Comparison of ENCODE assay signal across 8 cellular contexts in genomic region chr11:36478700-36479329, GRCh38. TPM values are rescaled to one million over a fixed set of nuclear protein-coding genes. Genes with fewer than 3 reads are reported as not detected.
A peak's percentile ranks its signal among the peaks of the same experiment; 100 is the strongest.
DNase-seq lines count a peak whose midpoint lies in the region; ATAC-seq and TF ChIP-seq lines count a peak whose summit lies in the region.

No MANE protein-coding gene starts in this region.

- CTCF ChIA-PET in AG04450 (lab: Charles Lee) = interaction anchor here (0.6 to 5.8 kb wide), 55 partner anchors 8 to 657 kb away, joined by 3 to 279 read pairs (median 4); partner anchors contain the start of genes COMMD9 and PRR5L
- CTCF ChIA-PET in GM10248 (lab: Yijun Ruan, JAX) = interaction anchor here (0.7 to 6.4 kb wide), 38 partner anchors 9 to 863 kb away, joined by 3 to 156 read pairs (median 4); partner anchors contain the start of genes COMMD9 and PRR5L

- H3K4me3 ChIP-seq in AG04450 (ENCODE audit: low read depth, low read length) = no peak overlapping the region
- no peak overlapping the region for H3K4me3 ChIP-seq in WERI-Rb-1 (ENCODE audit: low read depth, low read length)

- H3K27ac ChIP-seq in AG04450 (ENCODE audit: low read depth, low read length) (no peak overlapping the region), WERI-Rb-1 (no peak overlapping the region)

- no peaks in the 10 kb centered on the region for H3K36me3 ChIP-seq in WERI-Rb-1

- H3K9me3 ChIP-seq in AG04450 (ENCODE audit: control insufficient read depth, insufficient read depth, low read length) (no peaks in the 10 kb centered on the region), WERI-Rb-1 (ENCODE audit: severe bottlenecking) (no peaks in the 10 kb centered on the region)

- DNase-seq in AG04450 (ENCODE audit: low read depth, low spot score) = no peak
- DNase-seq in GM10248 (ENCODE audit: extremely low spot score) = no peak
- peak; percentile 52 for DNase-seq in NCI-H2029 treated with DMSO at 0.1 percent for 48 hours (lab: John Stamatoyannopoulos, UW)
- DNase-seq in WERI-Rb-1 = peak; percentile 58
- DNase-seq in globus pallidus (ENCODE audit: low spot score) = peak; percentile 73
- peak; percentile 35 for DNase-seq in pulmonary artery endothelial cell (ENCODE audit: low read depth, low spot score)

- TF ChIP-seq CTCF in AG04450 (IDR thresholded peaks at IDR 0.05; ENCODE audit: low read depth, low read length) (peak; percentile 77), GM10248 (IDR thresholded peaks at IDR 0.05; ENCODE audit: control extremely low read depth, extremely low read depth, low read depth, missing control alignments) (peak; percentile 65), WERI-Rb-1 (IDR thresholded peaks at IDR 0.05; ENCODE audit: low read depth, low read length) (peak; percentile 65; the same call in 1 of the 2 replicates)

- H3K27me3 ChIP-seq in AG04450 (ENCODE audit: control insufficient read depth, insufficient read depth, low read length) (no peaks in the 10 kb centered on the region), WERI-Rb-1 (ENCODE audit: insufficient read depth, low read depth, severe bottlenecking) (no peaks in the 10 kb centered on the region)

- ATAC-seq in HG02885 (IDR thresholded peaks at IDR 0.05; ENCODE audit: poor library complexity, unreplicated experiment) = no peak
- ATAC-seq in HG03196 (IDR thresholded peaks at IDR 0.05; ENCODE audit: unreplicated experiment) = no peak

- POLR2A ChIA-PET in AG04450 (lab: Yijun Ruan, JAX) = interaction anchor here (1.3 kb wide), 1 partner anchor 23 kb away, joined by 3 read pairs; no protein-coding TSS in a partner anchor
- POLR2A ChIA-PET in GM10248 (lab: Yijun Ruan, JAX) = no interaction called here

RNA-seq across cellular contexts. Expression of gene TRAF6, which starts 31.3 kb away (rescaled TPM):
- polyA plus RNA-seq in AG04450 (2011; rRNA removed) = 9.1 and 10.0 TPM in 2 replicates
- polyA minus RNA-seq in AG04450 (2011; rRNA and poly(A)+ RNA removed) = 11.1 and 11.9 TPM in 2 replicates
- total RNA-seq in pulmonary artery endothelial cell = 7.6 and 11.5 TPM in 2 replicates

Comparison
In these comparisons a context has a peak if more than half of its experiments do, and no peak if none do; other contexts are left out.
1. DNase-seq: peak in NCI-H2029 treated with DMSO at 0.1 percent for 48 hours (single experiment), WERI-Rb-1 (single experiment), globus pallidus (single experiment) and pulmonary artery endothelial cell (single experiment); none in AG04450 (single experiment) and GM10248 (single experiment).
2. Peak in every context shown above with its lines, with median percentiles within 50 percentile points of each other: CTCF ChIP-seq.